Comparison of ENCODE assay signal across 13 cellular contexts in genomic region chr10:61877882-61878281, GRCh38. TPM values are rescaled to one million over a fixed set of nuclear protein-coding genes. Genes with fewer than 3 reads are reported as not detected.
DNase-seq lines count a peak whose midpoint lies in the region; ATAC-seq and TF ChIP-seq lines count a peak whose summit lies in the region.
"Had no signal": no experiment of that assay in that cellular context is flagged by ENCODE, and none has a peak within 500 bp of the region (broad histone marks: within the 10 kb centered on the region; RNA-seq: fewer than 3 reads in every experiment).

No MANE protein-coding gene starts in this region.

- no peaks in the 10 kb centered on the region for H3K9me3 ChIP-seq in Panc1 (ENCODE audit: control insufficient read depth, insufficient read depth, low read depth, low read length)
- H3K9me3 ChIP-seq: BLaER1 treated with 17β-estradiol and CSF1 and Interleukin-3, amounts not matched to agents 10 nM and 100 nM had no signal

- ATAC-seq in Panc1 (no peak), GM21723 (IDR thresholded peaks at IDR 0.05; ENCODE audit: unreplicated experiment) (no peak)
- ATAC-seq: HCT116 had no signal

- TF ChIP-seq CTCF in Panc1 (IDR thresholded peaks at IDR 0.05) (no peak), nephron progenitor cell (IDR thresholded peaks at IDR 0.05) (no peak), type B pancreatic cell (conservative IDR thresholded peaks at IDR 0.05) (no peak), CD14-positive monocyte (IDR thresholded peaks at IDR 0.05) (no peak)

- no peaks in the 10 kb centered on the region for H3K36me3 ChIP-seq in Panc1 (ENCODE audit: control insufficient read depth, insufficient read depth, low read length)
- H3K36me3 ChIP-seq: BLaER1 treated with 17β-estradiol and CSF1 and Interleukin-3, amounts not matched to agents 10 nM and 100 nM had no signal

- peak overlapping the region; percentile 3; the same call in 1 of the 2 replicates for H3K27ac ChIP-seq in Panc1 (ENCODE audit: low read length)
- H3K27ac ChIP-seq: BLaER1 treated with 17β-estradiol and CSF1 and Interleukin-3, amounts not matched to agents 10 nM and 100 nM had no signal

- H3K4me3 ChIP-seq in Panc1 (ENCODE audit: low read depth in 2 of 2, low read length in 2 of 2) = no peak overlapping the region
- H3K4me3 ChIP-seq: BLaER1 treated with 17β-estradiol and CSF1 and Interleukin-3, amounts not matched to agents 10 nM and 100 nM had no signal

- in situ Hi-C loops in Panc1 (cut with HindIII; ENCODE audit: low pct_unique_long_range_greater_than_20kb, low sequenced_read_pairs) = no loop called here

- CTCF ChIA-PET in Panc1 (lab: Charles Lee) = no interaction called here

- no peaks in the 10 kb centered on the region for H3K4me1 ChIP-seq in Panc1 (ENCODE audit: control insufficient read depth, insufficient read depth, low read length)

- H3K4me1 Mint-ChIP-seq in nephron progenitor cell (peaks cover 30% of the 10 kb centered on the region), type B pancreatic cell (ENCODE audit: unreplicated experiment) (peaks cover 31% of the 10 kb centered on the region), CD14-positive monocyte (peaks cover 1% of the 10 kb centered on the region)

- H3K36me3 Mint-ChIP-seq in nephron progenitor cell (ENCODE audit: low read depth) = no peaks in the 10 kb centered on the region
- H3K36me3 Mint-ChIP-seq in type B pancreatic cell = peaks cover 4% of the 10 kb centered on the region
- H3K36me3 Mint-ChIP-seq in CD14-positive monocyte = no peaks in the 10 kb centered on the region

- POLR2A ChIA-PET in Panc1 (lab: Charles Lee) = interaction anchor here (0.7 kb wide), 1 partner anchor 135 kb away, joined by 3 read pairs; no protein-coding TSS in a partner anchor

- H3K27me3 ChIP-seq in Panc1 (ENCODE audit: control insufficient read depth, insufficient read depth, low read length) = no peaks in the 10 kb centered on the region
- H3K27me3 ChIP-seq: BLaER1 treated with 17β-estradiol and CSF1 and Interleukin-3, amounts not matched to agents 10 nM and 100 nM had no signal

- H3K27ac Mint-ChIP-seq in nephron progenitor cell (peak overlapping the region; percentile 95), type B pancreatic cell (peak overlapping the region; percentile 50), CD14-positive monocyte (no peak overlapping the region)
- H3K27ac Mint-ChIP-seq: CD4-positive, alpha-beta T cell had no signal

- no TSS peak for BruUV-seq in Panc1 (replicated peaks; lab: Mats Ljungman, UMichigan)

- peaks cover 3% of the 10 kb centered on the region for H3K27me3 Mint-ChIP-seq in nephron progenitor cell (ENCODE audit: low read depth, poor library complexity)
- H3K27me3 Mint-ChIP-seq in type B pancreatic cell = no peaks in the 10 kb centered on the region
- no peaks in the 10 kb centered on the region for H3K27me3 Mint-ChIP-seq in CD14-positive monocyte (ENCODE audit: low read depth in 3 of 3)
- H3K27me3 Mint-ChIP-seq: CD4-positive, alpha-beta T cell had no signal

- no peaks in the 10 kb centered on the region for H3K9me3 Mint-ChIP-seq in nephron progenitor cell
- H3K9me3 Mint-ChIP-seq in type B pancreatic cell = peaks cover 10% of the 10 kb centered on the region
- no peaks in the 10 kb centered on the region for H3K9me3 Mint-ChIP-seq in CD14-positive monocyte
- H3K9me3 Mint-ChIP-seq: CD4-positive, alpha-beta T cell had no signal

- intact Hi-C loops in Panc1 (cut with micrococcal nuclease; ENCODE audit: unreplicated experiment) (no loop called here), CD14-positive monocyte (cut with micrococcal nuclease) (no loop called here)

- H3K4me3 Mint-ChIP-seq in nephron progenitor cell (peak overlapping the region; percentile 55), type B pancreatic cell (no peak overlapping the region), CD14-positive monocyte (no peak overlapping the region)
- H3K4me3 Mint-ChIP-seq: CD4-positive, alpha-beta T cell had no signal

- DNase-seq in Panc1 (ENCODE audit: low read depth, low spot score) (no peak), left kidney (ENCODE audit: low read depth, low spot score) (peak; percentile 82), nephron progenitor cell (no peak), type B pancreatic cell (ENCODE audit: extremely low spot score, unreplicated experiment) (no peak), CD14-positive monocyte (ENCODE audit: low spot score) (no peak)
- DNase-seq in activated CD4-positive, CD25-positive, alpha-beta regulatory T cell (lab: John Stamatoyannopoulos, UW) = no peak
- DNase-seq: ACHN; Calu3; CD4-positive, alpha-beta T cell; DMS 273 treated with DMSO at 0.1 percent for 48 hours had no signal

RNA-seq across cellular contexts. Expression of gene ARID5B, which starts 23.6 kb away (rescaled TPM):
- total RNA-seq in Panc1 (2021; ENCODE audit: unreplicated experiment) (22.7 TPM), type B pancreatic cell (ENCODE audit: low replicate concordance) (36.9 and 55.2 TPM in 2 replicates)
- 7.6 TPM for polyA plus RNA-seq in Panc1 (2012; ENCODE audit: insufficient read length)
- polyA plus RNA-seq in CD14-positive monocyte = 1 to 10 TPM; 1.5 to 2.5 TPM

Comparison
In these comparisons a context has a peak if more than half of its experiments do, and no peak if none do; other contexts are left out.
1. H3K27ac Mint-ChIP-seq: peak in nephron progenitor cell (single experiment) and type B pancreatic cell (single experiment); none in CD14-positive monocyte (0 of 7).